Comparison of ENCODE assay signal across 13 cellular contexts in the genomic region with DNA sequence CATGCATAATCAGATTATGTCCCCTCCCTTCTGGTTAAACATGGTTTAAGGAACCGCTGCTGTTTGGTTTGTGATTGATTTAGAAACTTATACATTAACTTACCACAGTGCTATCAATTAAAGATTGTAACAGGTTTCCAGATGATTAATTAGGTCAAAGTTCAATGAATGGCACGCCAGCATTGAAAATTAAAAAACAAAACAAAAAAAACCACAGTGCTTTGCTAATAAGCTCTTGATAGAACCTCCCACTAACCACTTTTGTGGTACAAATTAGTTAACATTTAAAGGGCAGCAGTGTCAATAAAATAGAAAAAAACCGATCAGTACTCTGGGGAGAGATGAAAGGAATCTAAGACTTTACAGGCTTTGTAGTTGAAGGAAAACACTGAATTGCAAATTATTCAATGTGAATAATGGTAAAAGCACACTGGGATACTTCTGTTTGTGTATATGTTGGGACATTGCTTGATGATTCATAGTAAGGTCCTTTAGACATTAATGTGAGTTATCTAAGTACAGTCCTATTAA. TPM values are rescaled to one million over a fixed set of nuclear protein-coding genes. Genes with fewer than 3 reads are reported as not detected.
DNase-seq lines count a peak whose midpoint lies in the region; ATAC-seq, FAIRE-seq and TF ChIP-seq lines count a peak whose summit lies in the region.
"Had no signal": no experiment of that assay in that cellular context is flagged by ENCODE, and none has a peak within 500 bp of the region (broad histone marks: within the 10 kb centered on the region; RNA-seq: fewer than 3 reads in every experiment).

No MANE protein-coding gene starts in this region.

- no peak for DNase-seq in activated CD8-positive, alpha-beta T cell treated with anti-CD3 and anti-CD28 coated beads for 36 hours
- DNase-seq in activated CD8-positive, alpha-beta T cell treated with anti-CD3 and anti-CD28 coated beads, Interleukin-2, amount 10 ng/mL, durations not matched to agents 7 days and 5 days, result no peak
- DNase-seq in astrocyte of the hippocampus (ENCODE audit: low read depth, low spot score) (peak; percentile 17), small intestine (peak; percentile 58), suprapubic skin (ENCODE audit: low spot score in 2 of 2) (no peak), NCI-H2107 treated with DMSO at 0.1 percent for 48 hours (lab: John Stamatoyannopoulos, UW; ENCODE audit: unreplicated experiment) (no peak), osteocyte (ENCODE audit: extremely low spot score, unreplicated experiment) (no peak)
- DNase-seq: NCI-H345; stimulated activated CD4-positive, alpha-beta T cell treated with anti-CD3 and anti-CD28 coated beads, Interleukin-4, amount 100 ng/mL, for 1 hour; upper lobe of left lung had no signal

- H3K27me3 ChIP-seq in small intestine (ENCODE audit: control insufficient read depth in 2 of 2, insufficient read depth in 2 of 2, low read length in 2 of 2) (no peaks in the 10 kb centered on the region), suprapubic skin (no peaks in the 10 kb centered on the region)
- H3K27me3 ChIP-seq: upper lobe of left lung had no signal

- H3K9me3 Mint-ChIP-seq in activated CD8-positive, alpha-beta T cell treated with anti-CD3 and anti-CD28 coated beads for 36 hours, result no peaks in the 10 kb centered on the region
- H3K9me3 Mint-ChIP-seq in activated CD8-positive, alpha-beta T cell treated with anti-CD3 and anti-CD28 coated beads, Interleukin-2, amount 10 ng/mL, durations not matched to agents 7 days and 5 days (ENCODE audit: insufficient read depth), result no peaks in the 10 kb centered on the region
- H3K9me3 Mint-ChIP-seq in osteocyte (ENCODE audit: unreplicated experiment), result no peaks in the 10 kb centered on the region
- H3K9me3 Mint-ChIP-seq: nephron had no signal

- peak overlapping the region; percentile 26 for H3K27ac Mint-ChIP-seq in activated CD8-positive, alpha-beta T cell treated with anti-CD3 and anti-CD28 coated beads for 36 hours
- H3K27ac Mint-ChIP-seq in activated CD8-positive, alpha-beta T cell treated with anti-CD3 and anti-CD28 coated beads, Interleukin-2, amount 10 ng/mL, durations not matched to agents 7 days and 5 days, result no peak overlapping the region
- no peak overlapping the region for H3K27ac Mint-ChIP-seq in osteocyte (ENCODE audit: unreplicated experiment)
- H3K27ac Mint-ChIP-seq: nephron had no signal

- peak; percentile 30 for ATAC-seq in activated CD8-positive, alpha-beta T cell treated with anti-CD3 and anti-CD28 coated beads for 36 hours
- no peak for ATAC-seq in activated CD8-positive, alpha-beta T cell treated with anti-CD3 and anti-CD28 coated beads, Interleukin-2, amount 10 ng/mL, durations not matched to agents 7 days and 5 days
- peak; percentile 58 for ATAC-seq in HG02943 (IDR thresholded peaks at IDR 0.05; ENCODE audit: low read depth, unreplicated experiment)
- ATAC-seq: A549 had no signal

- H3K36me3 Mint-ChIP-seq in activated CD8-positive, alpha-beta T cell treated with anti-CD3 and anti-CD28 coated beads for 36 hours (ENCODE audit: low read depth), result peaks cover 21% of the 10 kb centered on the region
- H3K36me3 Mint-ChIP-seq in activated CD8-positive, alpha-beta T cell treated with anti-CD3 and anti-CD28 coated beads, Interleukin-2, amount 10 ng/mL, durations not matched to agents 7 days and 5 days (ENCODE audit: low read depth), result peaks cover 38% of the 10 kb centered on the region
- H3K36me3 Mint-ChIP-seq in osteocyte (ENCODE audit: unreplicated experiment), result peaks cover 20% of the 10 kb centered on the region

- POLR2A ChIA-PET in activated CD8-positive, alpha-beta T cell treated with anti-CD3 and anti-CD28 coated beads for 36 hours (lab: Charles Lee), result no interaction called here
- POLR2A ChIA-PET in activated CD8-positive, alpha-beta T cell treated with anti-CD3 and anti-CD28 coated beads, Interleukin-2, amount 10 ng/mL, durations not matched to agents 7 days and 5 days (lab: Charles Lee), result no interaction called here

- H3K36me3 ChIP-seq in small intestine (ENCODE audit: control insufficient read depth in 2 of 2, insufficient read depth in 2 of 2, low read length in 2 of 2), result peaks cover 0 to 2% of the 10 kb centered on the region in 2 donors
- peaks cover 13% of the 10 kb centered on the region for H3K36me3 ChIP-seq in suprapubic skin

- intact Hi-C loops in activated CD8-positive, alpha-beta T cell treated with anti-CD3 and anti-CD28 coated beads for 36 hours (cut with micrococcal nuclease), result no loop called here

- TF ChIP-seq EP300 in suprapubic skin (IDR thresholded peaks at IDR 0.05), result no peak

- 2 to 51% (median 10%) methylated on average over 3 of the region's 3 CpGs for WGBS in small intestine, 3 donors
- 60% methylated on average over 3 of the region's 3 CpGs for WGBS in suprapubic skin

- H3K27ac ChIP-seq in small intestine (ENCODE audit: low read depth in 1 of 2, low read length in 1 of 2), result no peak overlapping the region
- H3K27ac ChIP-seq in suprapubic skin, result no peak overlapping the region
- H3K27ac ChIP-seq: A549, upper lobe of left lung had no signal

- FAIRE-seq in small intestine (lab: Jason Lieb, UNC), result peak; percentile 71
- FAIRE-seq: A549 had no signal

- H3K4me1 Mint-ChIP-seq in activated CD8-positive, alpha-beta T cell treated with anti-CD3 and anti-CD28 coated beads for 36 hours (ENCODE audit: low read depth), result peaks cover 14% of the 10 kb centered on the region
- H3K4me1 Mint-ChIP-seq in activated CD8-positive, alpha-beta T cell treated with anti-CD3 and anti-CD28 coated beads, Interleukin-2, amount 10 ng/mL, durations not matched to agents 7 days and 5 days (ENCODE audit: low read depth), result peaks cover 10% of the 10 kb centered on the region
- H3K4me1 Mint-ChIP-seq in osteocyte (ENCODE audit: unreplicated experiment), result peaks cover 8% of the 10 kb centered on the region

- no peak for TF ChIP-seq CTCF in activated CD8-positive, alpha-beta T cell treated with anti-CD3 and anti-CD28 coated beads for 36 hours (IDR thresholded peaks at IDR 0.05)
- TF ChIP-seq CTCF in suprapubic skin (IDR thresholded peaks at IDR 0.05) (no peak), osteocyte (IDR thresholded peaks at IDR 0.05) (no peak)

- H3K4me1 ChIP-seq in small intestine (ENCODE audit: control insufficient read depth in 2 of 2, insufficient read depth in 1 of 2, low read depth in 1 of 2, low read length in 1 of 2) (no peaks in the 10 kb centered on the region), suprapubic skin (no peaks in the 10 kb centered on the region)
- H3K4me1 ChIP-seq: upper lobe of left lung had no signal

- H3K4me3 Mint-ChIP-seq in activated CD8-positive, alpha-beta T cell treated with anti-CD3 and anti-CD28 coated beads for 36 hours, result no peak overlapping the region
- H3K4me3 Mint-ChIP-seq in activated CD8-positive, alpha-beta T cell treated with anti-CD3 and anti-CD28 coated beads, Interleukin-2, amount 10 ng/mL, durations not matched to agents 7 days and 5 days, result no peak overlapping the region
- H3K4me3 Mint-ChIP-seq in osteocyte (ENCODE audit: unreplicated experiment), result no peak overlapping the region
- H3K4me3 Mint-ChIP-seq: nephron had no signal

- H3K9me3 ChIP-seq in small intestine (ENCODE audit: control insufficient read depth, low read depth), result no peaks in the 10 kb centered on the region
- H3K9me3 ChIP-seq in suprapubic skin, result no peaks in the 10 kb centered on the region
- H3K9me3 ChIP-seq: A549, upper lobe of left lung had no signal

- no peak overlapping the region for H3K4me3 ChIP-seq in small intestine (ENCODE audit: low read depth in 1 of 2, low read length in 2 of 2)
- no peak overlapping the region for H3K4me3 ChIP-seq in suprapubic skin
- H3K4me3 ChIP-seq: A549, upper lobe of left lung had no signal

- no peaks in the 10 kb centered on the region for H3K27me3 Mint-ChIP-seq in activated CD8-positive, alpha-beta T cell treated with anti-CD3 and anti-CD28 coated beads for 36 hours
- no peaks in the 10 kb centered on the region for H3K27me3 Mint-ChIP-seq in activated CD8-positive, alpha-beta T cell treated with anti-CD3 and anti-CD28 coated beads, Interleukin-2, amount 10 ng/mL, durations not matched to agents 7 days and 5 days (ENCODE audit: low read depth)
- H3K27me3 Mint-ChIP-seq in osteocyte (ENCODE audit: unreplicated experiment), result no peaks in the 10 kb centered on the region

- TF ChIP-seq POLR2A in suprapubic skin (IDR thresholded peaks at IDR 0.05), result no peak

- CTCF ChIA-PET in activated CD8-positive, alpha-beta T cell treated with anti-CD3 and anti-CD28 coated beads for 36 hours (lab: Charles Lee), result interaction anchor here (2.1 kb wide), 1 partner anchor 29 kb away, joined by 8 read pairs; no protein-coding TSS in a partner anchor
- CTCF ChIA-PET in activated CD8-positive, alpha-beta T cell treated with anti-CD3 and anti-CD28 coated beads, Interleukin-2, amount 10 ng/mL, durations not matched to agents 7 days and 5 days (lab: Charles Lee), result interaction anchor here (0.7 to 1.0 kb wide), 2 partner anchors 9 to 203 kb away, joined by 3 read pairs; no protein-coding TSS in a partner anchor

RNA-seq across cellular contexts. Expression of a gene that starts 7.6 kb away (rescaled TPM):
- total RNA-seq in activated CD8-positive, alpha-beta T cell treated with anti-CD3 and anti-CD28 coated beads for 36 hours, result 10 to 100 TPM; 17.8 to 19.0 TPM
- total RNA-seq in activated CD8-positive, alpha-beta T cell treated with anti-CD3 and anti-CD28 coated beads, Interleukin-2, amount 10 ng/mL, durations not matched to agents 7 days and 5 days, result 10 to 100 TPM; 28.0 to 28.8 TPM
- polyA plus RNA-seq in small intestine, result 10 to 100 TPM in 1 of 3 donors, 1 to 10 TPM in 2; 7.8 to 14.1 (median 10.0) TPM
- 10 to 100 TPM; 14.1 to 30.8 (median 18.4) TPM for total RNA-seq in suprapubic skin
- 27.4 and 30.2 TPM in 2 replicates for total RNA-seq in osteocyte

Comparison
In these comparisons a context has a peak if more than half of its experiments do, and no peak if none do; other contexts are left out.
1. DNase-seq: peak in astrocyte of the hippocampus (single experiment) and small intestine (single experiment); none in activated CD8-positive, alpha-beta T cell treated with anti-CD3 and anti-CD28 coated beads for 36 hours (single experiment), activated CD8-positive, alpha-beta T cell treated with anti-CD3 and anti-CD28 coated beads, Interleukin-2, amount 10 ng/mL, durations not matched to agents 7 days and 5 days (single experiment), suprapubic skin (0 of 2), NCI-H2107 treated with DMSO at 0.1 percent for 48 hours (single experiment) and osteocyte (single experiment).